1 cellular context compared by ENCODE assay signal in the genomic region with DNA sequence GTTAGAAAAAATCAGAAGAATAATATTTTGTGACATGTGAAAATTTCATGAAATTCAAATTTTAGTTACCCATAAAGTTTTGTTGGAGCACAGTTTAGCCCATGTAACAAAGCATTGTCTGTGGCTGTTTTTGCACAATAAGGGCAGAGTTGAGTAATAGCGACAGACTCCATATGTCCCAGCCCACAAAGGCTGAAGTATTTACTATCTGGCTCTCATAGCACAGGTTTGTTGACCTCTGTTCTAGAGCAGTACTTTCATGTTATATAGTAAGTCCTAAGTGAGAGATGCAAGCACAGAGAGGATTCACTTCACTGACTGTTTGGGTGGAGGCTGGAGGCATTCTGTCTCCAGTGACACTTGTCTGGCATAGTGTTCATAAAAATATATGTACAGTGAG.
TF ChIP-seq lines count a peak whose summit lies in the region.

No MANE protein-coding gene starts in this region.

TF ChIP-seq in HepG2, 621 proteins besides CTCF, POLR2A, EP300 and RAD21 (continued from another document and continues in another):
- TF ChIP-seq TEF (CRISPR knock-in tag; IDR thresholded peaks at IDR 0.05) (no peak), HOXA3 (CRISPR knock-in tag; IDR thresholded peaks at IDR 0.05) (peak; percentile 68), FOSL1 (CRISPR knock-in tag; IDR thresholded peaks at IDR 0.05; ENCODE audit: borderline replicate concordance) (no peak), HNF4A (CRISPR knock-in tag; IDR thresholded peaks at IDR 0.05) (peak; percentile 77), CBFB (CRISPR knock-in tag; IDR thresholded peaks at IDR 0.05) (peak; percentile 81; the same call in 1 of the 2 replicates), ZNF678 (CRISPR knock-in tag; IDR thresholded peaks at IDR 0.05) (no peak), MXI1 (IDR thresholded peaks at IDR 0.05; ENCODE audit: borderline replicate concordance, low read depth, low read length) (peak; percentile 36; the same call in 1 of the 3 replicates), ZNF607 (CRISPR knock-in tag; IDR thresholded peaks at IDR 0.05; ENCODE audit: borderline replicate concordance) (peak; percentile 38; the same call in 1 of the 2 replicates), ZNF362 (CRISPR knock-in tag; IDR thresholded peaks at IDR 0.05; ENCODE audit: borderline replicate concordance) (0 out of 2 replicates have a peak, but pooled peaks have one; percentile 22), ZBTB14 (CRISPR knock-in tag; IDR thresholded peaks at IDR 0.05) (0 out of 2 replicates have a peak, but pooled peaks have one; percentile 46), HHEX (CRISPR knock-in tag; IDR thresholded peaks at IDR 0.05) (0 out of 2 replicates have a peak, but pooled peaks have one; percentile 18), NFKBIZ (CRISPR knock-in tag; IDR thresholded peaks at IDR 0.05) (peak; percentile 44; the same call in 1 of the 2 replicates), ZNF24 (IDR thresholded peaks at IDR 0.05) (no peak), ZBTB40 (IDR thresholded peaks at IDR 0.05) (peak; percentile 95), ZBTB40 (CRISPR knock-in tag; IDR thresholded peaks at IDR 0.05) (peak; percentile 98), ZNF235 (CRISPR knock-in tag; IDR thresholded peaks at IDR 0.05; ENCODE audit: borderline replicate concordance) (no peak), ZNF850 (CRISPR knock-in tag; conservative IDR thresholded peaks at IDR 0.05) (no peak), ATF2 (CRISPR knock-in tag; IDR thresholded peaks at IDR 0.05) (peak; percentile 57; the same call in 1 of the 2 replicates), NRL (CRISPR knock-in tag; IDR thresholded peaks at IDR 0.05; ENCODE audit: borderline replicate concordance) (no peak), ZNF782 (CRISPR knock-in tag; IDR thresholded peaks at IDR 0.05; ENCODE audit: borderline replicate concordance) (no peak), FOXA1 (IDR thresholded peaks at IDR 0.05) (no peak), FOXA1 (CRISPR knock-in tag; IDR thresholded peaks at IDR 0.05) (peak; percentile 79), THYN1 (CRISPR knock-in tag; IDR thresholded peaks at IDR 0.05; ENCODE audit: borderline replicate concordance, low read depth) (no peak), AHDC1 (CRISPR knock-in tag; IDR thresholded peaks at IDR 0.05; ENCODE audit: borderline replicate concordance) (peak; percentile 40; the same call in 1 of the 2 replicates), DMAP1 (CRISPR knock-in tag; IDR thresholded peaks at IDR 0.05) (peak; percentile 48; the same call in 1 of the 2 replicates), ZMYM4 (CRISPR knock-in tag; IDR thresholded peaks at IDR 0.05) (peak; percentile 82), CEBPG (CRISPR knock-in tag; IDR thresholded peaks at IDR 0.05) (peak; percentile 98), TAF15 (IDR thresholded peaks at IDR 0.05; ENCODE audit: low read depth, low read length, poor library complexity, severe bottlenecking) (no peak), ZNF431 (CRISPR knock-in tag; IDR thresholded peaks at IDR 0.05; ENCODE audit: borderline replicate concordance, low read depth) (no peak), CBX2 (IDR thresholded peaks at IDR 0.05; ENCODE audit: low read depth, low read length) (no peak), CBX2 (CRISPR knock-in tag; IDR thresholded peaks at IDR 0.05; ENCODE audit: low read depth) (no peak), MLLT10 (CRISPR knock-in tag; IDR thresholded peaks at IDR 0.05) (no peak)
- TF ChIP-seq, protein P1, sequence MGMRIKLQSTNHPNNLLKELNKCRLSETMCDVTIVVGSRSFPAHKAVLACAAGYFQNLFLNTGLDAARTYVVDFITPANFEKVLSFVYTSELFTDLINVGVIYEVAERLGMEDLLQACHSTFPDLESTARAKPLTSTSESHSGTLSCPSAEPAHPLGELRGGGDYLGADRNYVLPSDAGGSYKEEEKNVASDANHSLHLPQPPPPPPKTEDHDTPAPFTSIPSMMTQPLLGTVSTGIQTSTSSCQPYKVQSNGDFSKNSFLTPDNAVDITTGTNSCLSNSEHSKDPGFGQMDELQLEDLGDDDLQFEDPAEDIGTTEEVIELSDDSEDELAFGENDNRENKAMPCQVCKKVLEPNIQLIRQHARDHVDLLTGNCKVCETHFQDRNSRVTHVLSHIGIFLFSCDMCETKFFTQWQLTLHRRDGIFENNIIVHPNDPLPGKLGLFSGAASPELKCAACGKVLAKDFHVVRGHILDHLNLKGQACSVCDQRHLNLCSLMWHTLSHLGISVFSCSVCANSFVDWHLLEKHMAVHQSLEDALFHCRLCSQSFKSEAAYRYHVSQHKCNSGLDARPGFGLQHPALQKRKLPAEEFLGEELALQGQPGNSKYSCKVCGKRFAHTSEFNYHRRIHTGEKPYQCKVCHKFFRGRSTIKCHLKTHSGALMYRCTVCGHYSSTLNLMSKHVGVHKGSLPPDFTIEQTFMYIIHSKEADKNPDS (CRISPR knock-in tag; IDR thresholded peaks at IDR 0.05), result peak; percentile 99
- TF ChIP-seq, protein P2, sequence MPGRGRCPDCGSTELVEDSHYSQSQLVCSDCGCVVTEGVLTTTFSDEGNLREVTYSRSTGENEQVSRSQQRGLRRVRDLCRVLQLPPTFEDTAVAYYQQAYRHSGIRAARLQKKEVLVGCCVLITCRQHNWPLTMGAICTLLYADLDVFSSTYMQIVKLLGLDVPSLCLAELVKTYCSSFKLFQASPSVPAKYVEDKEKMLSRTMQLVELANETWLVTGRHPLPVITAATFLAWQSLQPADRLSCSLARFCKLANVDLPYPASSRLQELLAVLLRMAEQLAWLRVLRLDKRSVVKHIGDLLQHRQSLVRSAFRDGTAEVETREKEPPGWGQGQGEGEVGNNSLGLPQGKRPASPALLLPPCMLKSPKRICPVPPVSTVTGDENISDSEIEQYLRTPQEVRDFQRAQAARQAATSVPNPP (CRISPR knock-in tag; IDR thresholded peaks at IDR 0.05), result no peak
